ENCODE assay signal across 18 cellular contexts in the genomic region with DNA sequence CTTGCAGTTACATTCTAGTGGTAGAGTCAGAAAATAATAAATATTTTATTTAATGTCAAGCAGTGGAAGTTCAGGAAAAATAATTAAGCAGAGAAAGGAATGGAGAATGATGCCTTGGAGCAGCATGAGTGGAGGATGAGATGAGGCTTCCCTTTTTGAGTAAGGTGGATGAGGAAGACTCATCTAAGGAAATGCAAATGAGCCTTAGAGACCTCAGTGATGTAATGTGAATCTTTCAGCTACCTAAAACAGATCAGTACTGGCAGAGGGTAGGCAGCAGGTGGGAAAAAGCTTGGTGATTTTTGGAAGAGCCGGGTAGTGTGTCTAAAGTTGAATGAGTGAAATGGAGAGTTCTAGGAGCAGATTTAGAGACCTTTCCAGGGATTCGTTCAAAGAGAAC.
DNase-seq lines count a peak whose midpoint lies in the region; ATAC-seq, FAIRE-seq and TF ChIP-seq lines count a peak whose summit lies in the region.
"Had no signal": no experiment of that assay in that cellular context is flagged by ENCODE, and none has a peak within 500 bp of the region (broad histone marks: within the 10 kb centered on the region; RNA-seq: fewer than 3 reads in every experiment).

No MANE protein-coding gene starts in this region.

- no peaks in the 10 kb centered on the region for H3K36me3 ChIP-seq in OCI-LY3 (replicated peaks; ENCODE audit: low read depth, low read length)
- no peaks in the 10 kb centered on the region for H3K36me3 ChIP-seq in endodermal cell (ENCODE audit: control insufficient read depth, insufficient read depth, low read length)
- H3K36me3 ChIP-seq: pancreas, tibial artery had no signal

- H2AFZ ChIP-seq in OCI-LY3 (ENCODE audit: low read depth, low read length), result no peak overlapping the region

- 57 to 73% methylated on average over 2 of the region's 2 CpGs for WGBS in endodermal cell (ENCODE audit: insufficient coverage in 1 of 2, insufficient read length in 1 of 2), 2 experiments

- TF ChIP-seq CTCF in OCI-LY3 (IDR thresholded peaks at IDR 0.05; ENCODE audit: low read depth, low read length) (no peak), endodermal cell (conservative IDR thresholded peaks at IDR 0.05) (no peak)

- no peaks in the 10 kb centered on the region for H3K27me3 Mint-ChIP-seq in endodermal cell (ENCODE audit: insufficient read depth)

- ATAC-seq in GM18909 (IDR thresholded peaks at IDR 0.05; ENCODE audit: poor library complexity, unreplicated experiment) (peak; percentile 58), HG02588 (IDR thresholded peaks at IDR 0.05; ENCODE audit: unreplicated experiment) (peak; percentile 93), HG03045 (IDR thresholded peaks at IDR 0.05; ENCODE audit: unreplicated experiment) (peak; percentile 89), GM18873 (IDR thresholded peaks at IDR 0.05; ENCODE audit: low FRiP score, unreplicated experiment) (no peak)
- ATAC-seq: K562, pancreas had no signal

- H3K36me3 Mint-ChIP-seq in endodermal cell (ENCODE audit: low read depth), result no peaks in the 10 kb centered on the region

- H3K9me3 ChIP-seq in OCI-LY3 (ENCODE audit: insufficient read depth, low read length) (no peaks in the 10 kb centered on the region), endodermal cell (ENCODE audit: control insufficient read depth, low read length) (no peaks in the 10 kb centered on the region)
- H3K9me3 ChIP-seq: pancreas, SK-N-SH, tibial artery had no signal

- H3K27me3 ChIP-seq in OCI-LY3 (ENCODE audit: low read depth, low read length) (0 out of 2 replicates have a peak, but pooled peaks cover 4% of the 10 kb centered on the region), endodermal cell (ENCODE audit: control insufficient read depth, insufficient read depth, low read length, poor library complexity, severe bottlenecking) (no peaks in the 10 kb centered on the region)
- H3K27me3 ChIP-seq: pancreas, tibial artery had no signal

- peak overlapping the region; percentile 51 for H3K4me2 ChIP-seq in OCI-LY3 (ENCODE audit: low read length)
- H3K4me2 ChIP-seq: SK-N-SH had no signal

- FAIRE-seq in GM12892 (lab: Jason Lieb, UNC), result no peak
- FAIRE-seq: K562, pancreas had no signal

- DNase-seq in GM12892 (ENCODE audit: insufficient read length) (no peak), endodermal cell (no peak), NCI-H524 treated with DMSO at 0.1 percent for 48 hours (lab: John Stamatoyannopoulos, UW) (no peak)
- DNase-seq: activated CD4-positive, alpha-beta T cell treated with anti-CD3 and anti-CD28 coated beads for 4 hours; activated naive CD4-positive, alpha-beta T cell treated with anti-CD3 and anti-CD28 coated beads, Interleukin-2, amount 50 U/mL, for 16 hours; EL; GOT3; NCI-H1092; NCI-H69; pancreas; SK-N-SH; tibial artery had no signal

- no peaks in the 10 kb centered on the region for H4K20me1 ChIP-seq in OCI-LY3 (ENCODE audit: insufficient read depth, low read length)

- H3K4me1 ChIP-seq in OCI-LY3 (ENCODE audit: low read length) (peaks cover 16% of the 10 kb centered on the region), endodermal cell (ENCODE audit: control insufficient read depth, insufficient read depth, low read length) (no peaks in the 10 kb centered on the region)
- H3K4me1 ChIP-seq: pancreas, tibial artery had no signal

- H3K9ac ChIP-seq in OCI-LY3 (ENCODE audit: low read length) (no peak overlapping the region), endodermal cell (ENCODE audit: extremely low read depth, low read length, poor library complexity, severe bottlenecking) (no peak overlapping the region)
- H3K9ac ChIP-seq: SK-N-SH had no signal

- H3K4me3 ChIP-seq in OCI-LY3 (ENCODE audit: low read length) (no peak overlapping the region; the same call in 1 of the 2 replicates), endodermal cell (ENCODE audit: low read length) (no peak overlapping the region)
- H3K4me3 ChIP-seq: K562, pancreas, tibial artery had no signal

- H3K4me1 Mint-ChIP-seq in endodermal cell, result peaks cover 7% of the 10 kb centered on the region

- H3K27ac Mint-ChIP-seq in endodermal cell, result no peak overlapping the region

- H3K9me3 Mint-ChIP-seq in endodermal cell, result no peaks in the 10 kb centered on the region

- no peak for TF ChIP-seq POLR2A in GM12892 (IDR thresholded peaks at IDR 0.05; ENCODE audit: low read depth, low read length)

- no peaks in the 10 kb centered on the region for H3K79me2 ChIP-seq in OCI-LY3 (ENCODE audit: low read length)

- H3K27ac ChIP-seq in OCI-LY3 (ENCODE audit: low read length) (no peak overlapping the region), endodermal cell (ENCODE audit: low read depth, low read length) (no peak overlapping the region)
- H3K27ac ChIP-seq: pancreas, tibial artery had no signal

- H3K4me3 Mint-ChIP-seq in endodermal cell, result no peak overlapping the region
